ENCODE assay signal across 10 cellular contexts in genomic region chr1:35885961-35886558, GRCh38. TPM values are rescaled to one million over a fixed set of nuclear protein-coding genes. Genes with fewer than 3 reads are reported as not detected.
DNase-seq lines count a peak whose midpoint lies in the region; ATAC-seq, FAIRE-seq and TF ChIP-seq lines count a peak whose summit lies in the region.
"Had no signal": no experiment of that assay in that cellular context is flagged by ENCODE, and none has a peak within 500 bp of the region (broad histone marks: within the 10 kb centered on the region; RNA-seq: fewer than 3 reads in every experiment).

No MANE protein-coding gene starts in this region.

- peaks cover 38% of the 10 kb centered on the region for H4K20me1 ChIP-seq in astrocyte (ENCODE audit: insufficient read depth, low read length)

- TF ChIP-seq CTCF in CD8-positive, alpha-beta T cell (IDR thresholded peaks at IDR 0.05): no peak
- no peak for TF ChIP-seq CTCF in astrocyte (IDR thresholded peaks at IDR 0.05; ENCODE audit: insufficient read depth, low read depth, low read length)

- no peak for FAIRE-seq in astrocyte (lab: Jason Lieb, UNC)
- FAIRE-seq: endometrium had no signal

- H3K4me2 ChIP-seq in astrocyte (ENCODE audit: low read length): peak overlapping the region; percentile 30

- no peaks in the 10 kb centered on the region for H3K9me3 Mint-ChIP-seq in CD8-positive, alpha-beta T cell
- H3K9me3 Mint-ChIP-seq in IgD-negative memory B cell (no peaks in the 10 kb centered on the region), astrocyte (ENCODE audit: unreplicated experiment) (no peaks in the 10 kb centered on the region)
- no peaks in the 10 kb centered on the region for H3K9me3 Mint-ChIP-seq in naive thymus-derived CD8-positive, alpha-beta T cell

- no peak overlapping the region for H3K9ac ChIP-seq in astrocyte (ENCODE audit: low read length)

- H3K27ac Mint-ChIP-seq in CD8-positive, alpha-beta T cell: peak overlapping the region; percentile 43
- H3K27ac Mint-ChIP-seq in IgD-negative memory B cell (peak overlapping the region; percentile 26 to 93 (median 80)), astrocyte (ENCODE audit: unreplicated experiment) (peak overlapping the region; percentile 88)
- H3K27ac Mint-ChIP-seq in naive thymus-derived CD8-positive, alpha-beta T cell: peak overlapping the region in 9 of 10 donors; percentile 6 to 90 (median 53)

- DNase-seq in CD8-positive, alpha-beta T cell: no peak
- no peak for DNase-seq in astrocyte (ENCODE audit: low read depth)
- no peak for DNase-seq in naive thymus-derived CD8-positive, alpha-beta T cell
- DNase-seq in SIG-M5 (lab: John Stamatoyannopoulos, UW): no peak
- DNase-seq in activated CD8-positive, alpha-beta memory T cell treated with anti-CD3 and anti-CD28 coated beads, Interleukin-2, amount 50 U/mL, for 48 hours: no peak
- DNase-seq: left lung had no signal

- H3K36me3 ChIP-seq in CD8-positive, alpha-beta T cell (ENCODE audit: insufficient read depth, low read length): no peaks in the 10 kb centered on the region
- H3K36me3 ChIP-seq in astrocyte (ENCODE audit: insufficient read depth, low read length): no peaks in the 10 kb centered on the region

- ATAC-seq in CD8-positive, alpha-beta T cell: no peak
- ATAC-seq in naive thymus-derived CD8-positive, alpha-beta T cell: no peak
- no peak for ATAC-seq in GM21717 (IDR thresholded peaks at IDR 0.05; ENCODE audit: unreplicated experiment)
- no peak for ATAC-seq in GM18867 (IDR thresholded peaks at IDR 0.05; ENCODE audit: unreplicated experiment)
- ATAC-seq: left lung had no signal

- H3K27ac ChIP-seq in CD8-positive, alpha-beta T cell (ENCODE audit: low read depth, low read length): no peak overlapping the region
- no peak overlapping the region for H3K27ac ChIP-seq in astrocyte (ENCODE audit: low read depth, low read length)
- H3K27ac ChIP-seq: left lung had no signal

- H3K4me3 ChIP-seq in CD8-positive, alpha-beta T cell (ENCODE audit: low read depth, low read length): no peak overlapping the region
- H3K4me3 ChIP-seq in astrocyte (ENCODE audit: insufficient read depth, low read depth, low read length): no peak overlapping the region
- H3K4me3 ChIP-seq: left lung had no signal

- H3K4me1 Mint-ChIP-seq in CD8-positive, alpha-beta T cell (ENCODE audit: low read depth): peaks cover 52% of the 10 kb centered on the region
- H3K4me1 Mint-ChIP-seq in IgD-negative memory B cell: peaks cover 31 to 35% (median 34%) of the 10 kb centered on the region in 3 donors
- peaks cover 25% of the 10 kb centered on the region for H3K4me1 Mint-ChIP-seq in astrocyte (ENCODE audit: low read depth, unreplicated experiment)
- peaks cover 33 to 61% (median 54%) of the 10 kb centered on the region in 4 donors for H3K4me1 Mint-ChIP-seq in naive thymus-derived CD8-positive, alpha-beta T cell

- H2AFZ ChIP-seq in astrocyte (ENCODE audit: low read depth, low read length): no peak overlapping the region

- no peaks in the 10 kb centered on the region for H3K27me3 ChIP-seq in CD8-positive, alpha-beta T cell (ENCODE audit: insufficient read depth, low read length)
- H3K27me3 ChIP-seq in astrocyte (ENCODE audit: insufficient read depth, low read length): no peaks in the 10 kb centered on the region
- H3K27me3 ChIP-seq: left lung had no signal

- peaks cover 32% of the 10 kb centered on the region for H3K79me2 ChIP-seq in astrocyte (ENCODE audit: insufficient read depth, low read length)

- CTCF ChIA-PET in CD8-positive, alpha-beta T cell (lab: Charles Lee): no interaction called here

- intact Hi-C loops in CD8-positive, alpha-beta T cell (cut with DNase I, micrococcal nuclease): loop anchor here in 1 of 2 experiments (10.0 kb wide), 2 partner anchors 399 to 569 kb away; partner anchors contain the start of gene OSCP1

- peaks cover 22% of the 10 kb centered on the region for H3K36me3 Mint-ChIP-seq in CD8-positive, alpha-beta T cell
- H3K36me3 Mint-ChIP-seq in IgD-negative memory B cell (peaks cover 7% of the 10 kb centered on the region), astrocyte (ENCODE audit: low read depth, unreplicated experiment) (peaks cover 4% of the 10 kb centered on the region)
- H3K36me3 Mint-ChIP-seq in naive thymus-derived CD8-positive, alpha-beta T cell: peaks cover 0 to 34% (median under 1%) of the 10 kb centered on the region in 3 donors

- no peaks in the 10 kb centered on the region for H3K9me3 ChIP-seq in CD8-positive, alpha-beta T cell (ENCODE audit: low read length)
- no peaks in the 10 kb centered on the region for H3K9me3 ChIP-seq in astrocyte (ENCODE audit: insufficient read depth, low read depth, low read length)
- H3K9me3 ChIP-seq: left lung had no signal

- H3K4me1 ChIP-seq in CD8-positive, alpha-beta T cell (ENCODE audit: insufficient read depth, low read length): peaks cover 23% of the 10 kb centered on the region
- peaks cover 11% of the 10 kb centered on the region for H3K4me1 ChIP-seq in astrocyte (ENCODE audit: insufficient read depth, low read length)

- POLR2A ChIA-PET in CD8-positive, alpha-beta T cell (lab: Charles Lee): interaction anchor here (0.7 kb wide), 1 partner anchor 45 kb away, joined by 3 read pairs; the partner anchor contains the start of gene AGO3
- POLR2A ChIA-PET in naive thymus-derived CD8-positive, alpha-beta T cell (lab: Charles Lee): interaction anchor here (0.5 kb wide), 1 partner anchor 470 kb away, joined by 4 read pairs; no protein-coding TSS in a partner anchor

- no peak overlapping the region for H3K4me3 Mint-ChIP-seq in CD8-positive, alpha-beta T cell
- peak overlapping the region in 2 of 4 donors; percentile 46 to 80 for H3K4me3 Mint-ChIP-seq in IgD-negative memory B cell
- H3K4me3 Mint-ChIP-seq in astrocyte (ENCODE audit: unreplicated experiment): peak overlapping the region; percentile 47
- H3K4me3 Mint-ChIP-seq in naive thymus-derived CD8-positive, alpha-beta T cell: peak overlapping the region in 3 of 10 donors; percentile 15 to 56 (median 38)

- H3K27me3 Mint-ChIP-seq in CD8-positive, alpha-beta T cell (ENCODE audit: low read depth): no peaks in the 10 kb centered on the region
- H3K27me3 Mint-ChIP-seq in IgD-negative memory B cell (no peaks in the 10 kb centered on the region), astrocyte (ENCODE audit: low read depth, unreplicated experiment) (peaks cover 3% of the 10 kb centered on the region)
- H3K27me3 Mint-ChIP-seq in naive thymus-derived CD8-positive, alpha-beta T cell: no peaks in the 10 kb centered on the region

RNA-seq across cellular contexts. Expression of gene AGO1, which starts 3.1 kb away (rescaled TPM):
- 10 to 100 TPM; 15.8 TPM for total RNA-seq in CD8-positive, alpha-beta T cell
- polyA plus RNA-seq in IgD-negative memory B cell: 6.2 TPM
- 34.1 and 35.1 TPM in 2 replicates for total RNA-seq in astrocyte
- 10 to 100 TPM; 27.7 to 28.3 TPM for total RNA-seq in naive thymus-derived CD8-positive, alpha-beta T cell
- 1 to 10 TPM; 6.1 to 9.9 (median 7.9) TPM for polyA plus RNA-seq in naive thymus-derived CD8-positive, alpha-beta T cell

RNA-seq across cellular contexts. Expression of gene AGO3, which starts 44.8 kb away (rescaled TPM):
- 10 to 100 TPM; 27.6 to 30.2 TPM for total RNA-seq in CD8-positive, alpha-beta T cell
- polyA plus RNA-seq in IgD-negative memory B cell: 13.1 TPM
- 26.5 and 27.0 TPM in 2 replicates for total RNA-seq in astrocyte
- total RNA-seq in naive thymus-derived CD8-positive, alpha-beta T cell: 10 to 100 TPM; 38.6 to 40.8 TPM
- polyA plus RNA-seq in naive thymus-derived CD8-positive, alpha-beta T cell: 10 to 100 TPM in 1 of 3 donors, 1 to 10 TPM in 2; 5.7 to 16.8 (median 8.6) TPM
